14 cellular contexts compared by ENCODE assay signal in genomic region chr9:70614786-70615565, GRCh38.
A peak's percentile ranks its signal among the peaks of the same experiment; 100 is the strongest.
DNase-seq lines count a peak whose midpoint lies in the region; ATAC-seq and TF ChIP-seq lines count a peak whose summit lies in the region.
"Had no signal": no experiment of that assay in that cellular context is flagged by ENCODE, and none has a peak within 500 bp of the region (broad histone marks: within the 10 kb centered on the region; RNA-seq: fewer than 3 reads in every experiment).

No MANE protein-coding gene starts in this region.

- peaks cover 16% of the 10 kb centered on the region for H3K27me3 Mint-ChIP-seq in activated CD8-positive, alpha-beta T cell treated with anti-CD3 and anti-CD28 coated beads, Interleukin-2, amount 10 ng/mL, durations not matched to agents 7 days and 5 days (ENCODE audit: low read depth)
- peaks cover 3% of the 10 kb centered on the region for H3K27me3 Mint-ChIP-seq in activated T-helper 1 cell treated with anti-CD3 and anti-CD28 coated beads, Interleukin-12 subunit alpha, Interleukin-12 subunit beta, Interleukin-2, Interleukin-4 antibody, amounts not matched to agents 30 ng/mL and 10 ng/mL and 1 ng/mL, durations not matched to agents 14 hours and 24 hours and 36 hours (ENCODE audit: insufficient read depth)
- H3K27me3 Mint-ChIP-seq in activated T-helper 17 cell treated with anti-CD3 and anti-CD28 coated beads, Interleukin-2, amount 50 U/mL, for 72 hours: no peaks in the 10 kb centered on the region
- H3K27me3 Mint-ChIP-seq: activated CD4-positive, alpha-beta T cell treated with anti-CD3 and anti-CD28 coated beads for 36 hours; activated naive CD8-positive, alpha-beta T cell had no signal

- no peak overlapping the region for H3K27ac Mint-ChIP-seq in activated CD8-positive, alpha-beta T cell treated with anti-CD3 and anti-CD28 coated beads, Interleukin-2, amount 10 ng/mL, durations not matched to agents 7 days and 5 days
- H3K27ac Mint-ChIP-seq in activated T-helper 1 cell treated with anti-CD3 and anti-CD28 coated beads, Interleukin-12 subunit alpha, Interleukin-12 subunit beta, Interleukin-2, Interleukin-4 antibody, amounts not matched to agents 30 ng/mL and 10 ng/mL and 1 ng/mL, durations not matched to agents 14 hours and 24 hours and 36 hours: no peak overlapping the region
- no peak overlapping the region for H3K27ac Mint-ChIP-seq in activated T-helper 17 cell treated with anti-CD3 and anti-CD28 coated beads, Interleukin-2, amount 50 U/mL, for 72 hours
- H3K27ac Mint-ChIP-seq: activated CD4-positive, alpha-beta T cell treated with anti-CD3 and anti-CD28 coated beads for 36 hours; activated naive CD8-positive, alpha-beta T cell had no signal

- H3K27me3 ChIP-seq in left ventricle myocardium inferior (ENCODE audit: low read depth): no peaks in the 10 kb centered on the region

- H3K4me1 Mint-ChIP-seq in activated CD8-positive, alpha-beta T cell treated with anti-CD3 and anti-CD28 coated beads, Interleukin-2, amount 10 ng/mL, durations not matched to agents 7 days and 5 days (ENCODE audit: low read depth): no peaks in the 10 kb centered on the region
- H3K4me1 Mint-ChIP-seq in activated T-helper 1 cell treated with anti-CD3 and anti-CD28 coated beads, Interleukin-12 subunit alpha, Interleukin-12 subunit beta, Interleukin-2, Interleukin-4 antibody, amounts not matched to agents 30 ng/mL and 10 ng/mL and 1 ng/mL, durations not matched to agents 14 hours and 24 hours and 36 hours (ENCODE audit: low read depth): no peaks in the 10 kb centered on the region
- no peaks in the 10 kb centered on the region for H3K4me1 Mint-ChIP-seq in activated T-helper 17 cell treated with anti-CD3 and anti-CD28 coated beads, Interleukin-2, amount 50 U/mL, for 72 hours
- H3K4me1 Mint-ChIP-seq: activated CD4-positive, alpha-beta T cell treated with anti-CD3 and anti-CD28 coated beads for 36 hours had no signal

- ATAC-seq in activated CD8-positive, alpha-beta T cell treated with anti-CD3 and anti-CD28 coated beads, Interleukin-2, amount 10 ng/mL, durations not matched to agents 7 days and 5 days: no peak
- no peak for ATAC-seq in activated T-helper 17 cell treated with anti-CD3 and anti-CD28 coated beads, Interleukin-2, amount 50 U/mL, for 72 hours (replicated peaks)
- no peak for ATAC-seq in HG03280 (IDR thresholded peaks at IDR 0.05; ENCODE audit: unreplicated experiment)
- ATAC-seq: activated CD4-positive, alpha-beta T cell treated with anti-CD3 and anti-CD28 coated beads for 36 hours had no signal

- peak overlapping the region; percentile 27 for H3K4me3 ChIP-seq in left ventricle myocardium inferior

- no peak overlapping the region for H3K4me3 Mint-ChIP-seq in activated CD8-positive, alpha-beta T cell treated with anti-CD3 and anti-CD28 coated beads, Interleukin-2, amount 10 ng/mL, durations not matched to agents 7 days and 5 days
- H3K4me3 Mint-ChIP-seq in activated T-helper 1 cell treated with anti-CD3 and anti-CD28 coated beads, Interleukin-12 subunit alpha, Interleukin-12 subunit beta, Interleukin-2, Interleukin-4 antibody, amounts not matched to agents 30 ng/mL and 10 ng/mL and 1 ng/mL, durations not matched to agents 14 hours and 24 hours and 36 hours: no peak overlapping the region
- no peak overlapping the region for H3K4me3 Mint-ChIP-seq in activated T-helper 17 cell treated with anti-CD3 and anti-CD28 coated beads, Interleukin-2, amount 50 U/mL, for 72 hours
- H3K4me3 Mint-ChIP-seq: activated CD4-positive, alpha-beta T cell treated with anti-CD3 and anti-CD28 coated beads for 36 hours; activated naive CD8-positive, alpha-beta T cell had no signal

- H3K36me3 ChIP-seq in left ventricle myocardium inferior: no peaks in the 10 kb centered on the region

- H3K9me3 ChIP-seq in left ventricle myocardium inferior (replicated peaks): no peaks in the 10 kb centered on the region

- H3K9me3 Mint-ChIP-seq in activated CD8-positive, alpha-beta T cell treated with anti-CD3 and anti-CD28 coated beads, Interleukin-2, amount 10 ng/mL, durations not matched to agents 7 days and 5 days (ENCODE audit: insufficient read depth): no peaks in the 10 kb centered on the region
- H3K9me3 Mint-ChIP-seq in activated T-helper 1 cell treated with anti-CD3 and anti-CD28 coated beads, Interleukin-12 subunit alpha, Interleukin-12 subunit beta, Interleukin-2, Interleukin-4 antibody, amounts not matched to agents 30 ng/mL and 10 ng/mL and 1 ng/mL, durations not matched to agents 14 hours and 24 hours and 36 hours: no peaks in the 10 kb centered on the region
- H3K9me3 Mint-ChIP-seq in activated T-helper 17 cell treated with anti-CD3 and anti-CD28 coated beads, Interleukin-2, amount 50 U/mL, for 72 hours: no peaks in the 10 kb centered on the region

- peak overlapping the region; percentile 81 for H3K27ac ChIP-seq in left ventricle myocardium inferior (replicated peaks)
- H3K27ac ChIP-seq: parathyroid adenoma had no signal

- DNase-seq in G401 (ENCODE audit: low spot score) (peak; percentile 92), cerebellar nuclear complex (lab: John Stamatoyannopoulos, UW) (peak; percentile 50 to 83), left ventricle myocardium inferior (no peak), putamen (ENCODE audit: low spot score) (peak; percentile 65)
- no peak for DNase-seq in activated CD8-positive, alpha-beta T cell treated with anti-CD3 and anti-CD28 coated beads, Interleukin-2, amount 10 ng/mL, durations not matched to agents 7 days and 5 days
- no peak for DNase-seq in activated T-helper 1 cell treated with anti-CD3 and anti-CD28 coated beads, Interleukin-12 subunit alpha, Interleukin-12 subunit beta, Interleukin-2, Interleukin-4 antibody, amounts not matched to agents 30 ng/mL and 10 ng/mL and 1 ng/mL, durations not matched to agents 14 hours and 24 hours and 36 hours (ENCODE audit: low spot score)
- DNase-seq: activated CD4-positive, alpha-beta T cell treated with anti-CD3 and anti-CD28 coated beads for 36 hours; kidney glomerular epithelial cell; NCI-H1092; SIG-M5 had no signal

- peaks cover 34% of the 10 kb centered on the region for H3K4me1 ChIP-seq in left ventricle myocardium inferior

- H3K36me3 Mint-ChIP-seq in activated CD8-positive, alpha-beta T cell treated with anti-CD3 and anti-CD28 coated beads, Interleukin-2, amount 10 ng/mL, durations not matched to agents 7 days and 5 days (ENCODE audit: low read depth): no peaks in the 10 kb centered on the region
- no peaks in the 10 kb centered on the region for H3K36me3 Mint-ChIP-seq in activated T-helper 1 cell treated with anti-CD3 and anti-CD28 coated beads, Interleukin-12 subunit alpha, Interleukin-12 subunit beta, Interleukin-2, Interleukin-4 antibody, amounts not matched to agents 30 ng/mL and 10 ng/mL and 1 ng/mL, durations not matched to agents 14 hours and 24 hours and 36 hours (ENCODE audit: low read depth)
- H3K36me3 Mint-ChIP-seq in activated T-helper 17 cell treated with anti-CD3 and anti-CD28 coated beads, Interleukin-2, amount 50 U/mL, for 72 hours (ENCODE audit: low read depth): no peaks in the 10 kb centered on the region
- H3K36me3 Mint-ChIP-seq: activated naive CD8-positive, alpha-beta T cell had no signal

- intact Hi-C loops in left ventricle myocardium inferior (cut with micrococcal nuclease): no loop called here
- intact Hi-C loops in activated T-helper 1 cell treated with anti-CD3 and anti-CD28 coated beads, Interleukin-12 subunit alpha, Interleukin-12 subunit beta, Interleukin-2, Interleukin-4 antibody, amounts not matched to agents 30 ng/mL and 10 ng/mL and 1 ng/mL, durations not matched to agents 14 hours and 24 hours and 36 hours (cut with micrococcal nuclease): no loop called here

- in situ Hi-C loops in G401 (cut with HindIII; ENCODE audit: low sequenced_read_pairs): no loop called here

- CTCF ChIA-PET in activated CD8-positive, alpha-beta T cell treated with anti-CD3 and anti-CD28 coated beads, Interleukin-2, amount 10 ng/mL, durations not matched to agents 7 days and 5 days (lab: Charles Lee): interaction anchor here (1.0 to 5.1 kb wide), 3 partner anchors 12 to 25 kb away, joined by 3 to 27 read pairs (median 5); no protein-coding TSS in a partner anchor

- no peak for TF ChIP-seq CTCF in left ventricle myocardium inferior (IDR thresholded peaks at IDR 0.05; ENCODE audit: borderline replicate concordance)

- POLR2A ChIA-PET in activated CD8-positive, alpha-beta T cell treated with anti-CD3 and anti-CD28 coated beads, Interleukin-2, amount 10 ng/mL, durations not matched to agents 7 days and 5 days (lab: Charles Lee): no interaction called here

Comparison
In these comparisons a context has a peak if more than half of its experiments do, and no peak if none do; other contexts are left out.
1. DNase-seq: peak in G401 (single experiment), cerebellar nuclear complex (2 of 2) and putamen (single experiment); none in left ventricle myocardium inferior (single experiment), activated CD8-positive, alpha-beta T cell treated with anti-CD3 and anti-CD28 coated beads, Interleukin-2, amount 10 ng/mL, durations not matched to agents 7 days and 5 days (single experiment) and activated T-helper 1 cell treated with anti-CD3 and anti-CD28 coated beads, Interleukin-12 subunit alpha, Interleukin-12 subunit beta, Interleukin-2, Interleukin-4 antibody, amounts not matched to agents 30 ng/mL and 10 ng/mL and 1 ng/mL, durations not matched to agents 14 hours and 24 hours and 36 hours (single experiment).